8 cellular contexts compared by ENCODE assay signal in genomic region chr11:66289548-66290331, GRCh38. TPM values are rescaled to one million over a fixed set of nuclear protein-coding genes. Genes with fewer than 3 reads are reported as not detected.
A peak's percentile ranks its signal among the peaks of the same experiment; 100 is the strongest.
DNase-seq lines count a peak whose midpoint lies in the region; ATAC-seq, FAIRE-seq and TF ChIP-seq lines count a peak whose summit lies in the region.

No MANE protein-coding gene starts in this region.

- H3K56ac ChIP-seq in H1 (replicated peaks; ENCODE audit: insufficient read length, low read depth, low read length): no peak overlapping the region

- H2BK120ac ChIP-seq in H1 (replicated peaks; ENCODE audit: low read depth, low read length): no peak overlapping the region

- H2AK5ac ChIP-seq in H1 (ENCODE audit: low read depth, low read length): no peak overlapping the region

- CTCF ChIA-PET in H1 (lab: Charles Lee; ENCODE audit: partially characterized antibody): interaction anchor here (1.0 to 6.9 kb wide), 12 partner anchors 7 to 221 kb away, joined by 3 to 57 read pairs (median 6); partner anchors contain the start of genes CNIH2, RAB1B and RIN1

- FAIRE-seq in H1 (lab: Jason Lieb, UNC): no peak

- H3K27me3 Mint-ChIP-seq in activated CD4-positive, alpha-beta T cell treated with anti-CD3 and anti-CD28 coated beads, Interleukin-2, amount 10 ng/mL, durations not matched to agents 24 days and 14 days: peaks cover 32% of the 10 kb centered on the region

- H3K9me2 ChIP-seq in DOHH2 (replicated peaks; ENCODE audit: control insufficient read depth, low read length) (no peaks in the 10 kb centered on the region), Karpas-422 (replicated peaks; ENCODE audit: insufficient read depth, low read length) (no peaks in the 10 kb centered on the region)

- H3K36me3 ChIP-seq in DOHH2 (ENCODE audit: control insufficient read depth, low read length): peaks cover 7% of the 10 kb centered on the region
- 0 out of 2 replicates have a peak, but pooled peaks cover 4% of the 10 kb centered on the region for H3K36me3 ChIP-seq in Karpas-422 (ENCODE audit: insufficient read depth, low read length)
- no peaks in the 10 kb centered on the region for H3K36me3 ChIP-seq in H1 (ENCODE audit: control insufficient read depth in 2 of 4, insufficient read depth in 4 of 4, low read length in 3 of 4)
- H3K36me3 ChIP-seq in mucosa of rectum (ENCODE audit: control insufficient read depth in 2 of 2, insufficient read depth in 2 of 2, low read length in 2 of 2): peaks cover 5 to 6% of the 10 kb centered on the region in 2 donors

- H2BK12ac ChIP-seq in H1 (ENCODE audit: low read depth, low read length): no peak overlapping the region

- H3K9ac ChIP-seq in Karpas-422 (ENCODE audit: low read length) (peak overlapping the region; percentile 79), H1 (replicated peaks in 1 of 4; ENCODE audit: extremely low read depth in 1 of 4, low read depth in 3 of 4, low read length in 3 of 4) (peak overlapping the region in 3 of 4 experiments; percentile 39 to 60 (median 53); a peak in 5 of 7 replicates), mucosa of rectum (ENCODE audit: low read depth in 1 of 2, low read length in 2 of 2) (peak overlapping the region; percentile 84 to 85)

- H3K4me2 ChIP-seq in DOHH2 (ENCODE audit: low read length): peak overlapping the region; percentile 87
- peak overlapping the region; percentile 94 for H3K4me2 ChIP-seq in Karpas-422 (ENCODE audit: low read depth, low read length, poor library complexity, severe bottlenecking)
- peak overlapping the region; percentile 74 to 86 for H3K4me2 ChIP-seq in H1 (ENCODE audit: insufficient read depth in 1 of 2, low read depth in 2 of 2, low read length in 2 of 2)

- DNase-seq in Karpas-422: peak; percentile 89
- peak; percentile 95 for DNase-seq in activated CD4-positive, alpha-beta T cell treated with anti-CD3 and anti-CD28 coated beads, Interleukin-2, amount 10 ng/mL, durations not matched to agents 24 days and 14 days
- peak in 1 of 2 experiments; percentile 93 for DNase-seq in H1 (ENCODE audit: low read depth in 1 of 2, low spot score in 2 of 2)
- peak in 1 of 2 donors; percentile 57 for DNase-seq in stimulated activated effector memory CD8-positive, alpha-beta T cell treated with anti-CD3 and anti-CD28 coated beads, Interleukin-12 subunit alpha, Interleukin-12 subunit beta, amount 100 ng/mL, for 72 hours (ENCODE audit: low spot score in 2 of 2)
- DNase-seq in NK-92 treated with Interleukin-12 subunit alpha and Interleukin-12 subunit beta, amount 100 ng/mL, for 24 hours (lab: John Stamatoyannopoulos, UW): no peak

- H3K27me3 ChIP-seq in DOHH2 (ENCODE audit: control insufficient read depth, low read length): peaks cover 12% of the 10 kb centered on the region
- no peaks in the 10 kb centered on the region for H3K27me3 ChIP-seq in Karpas-422 (ENCODE audit: low read length)
- peaks cover 2 to 28% (median 18%) of the 10 kb centered on the region in 4 experiments for H3K27me3 ChIP-seq in H1 (replicated peaks in 1 of 4; ENCODE audit: control insufficient read depth in 3 of 4, extremely low read depth in 1 of 4, insufficient read depth in 3 of 4, low read length in 3 of 4)
- H3K27me3 ChIP-seq in mucosa of rectum (ENCODE audit: control insufficient read depth in 2 of 2, insufficient read depth in 2 of 2, low read length in 2 of 2): peaks cover 17 to 22% of the 10 kb centered on the region in 2 donors

- no peak overlapping the region; the same call in 1 of the 2 replicates for H2BK5ac ChIP-seq in H1 (ENCODE audit: low read depth, low read length)

- no peak overlapping the region for H3K23ac ChIP-seq in H1 (ENCODE audit: insufficient read length)

- H3K18ac ChIP-seq in H1 (ENCODE audit: extremely low read depth, low read length): no peak overlapping the region

- H3K23me2 ChIP-seq in H1 (ENCODE audit: low read depth, low read length): peaks cover 12% of the 10 kb centered on the region; the same call in 1 of the 2 replicates

- 0 out of 2 replicates have a peak overlapping the region, but pooled peaks have one; percentile 23 for H2BK15ac ChIP-seq in H1 (ENCODE audit: low read length)

- ATAC-seq in GM21576 (IDR thresholded peaks at IDR 0.05; ENCODE audit: unreplicated experiment): peak; percentile 26
- ATAC-seq in stimulated activated effector memory CD8-positive, alpha-beta T cell treated with anti-CD3 and anti-CD28 coated beads, Interleukin-12 subunit alpha, Interleukin-12 subunit beta, amount 100 ng/mL, for 72 hours: peak; percentile 79

- H2BK20ac ChIP-seq in H1 (ENCODE audit: low read length): no peak overlapping the region

- TF ChIP-seq CTCF in DOHH2 (IDR thresholded peaks at IDR 0.05; ENCODE audit: low read depth, low read length, poor library complexity, severe bottlenecking) (no peak), H1 (IDR thresholded peaks at IDR 0.05; ENCODE audit: control extremely low read depth in 1 of 3, insufficient read depth in 1 of 3, low read depth in 1 of 3, low read length in 3 of 3) (no peak; a peak in 1 of 4 replicates)

- H4K5ac ChIP-seq in H1 (ENCODE audit: insufficient read length, low read depth, low read length): peak overlapping the region; percentile 20

- WGBS in H1 (ENCODE audit: extremely low coverage in 1 of 2, insufficient coverage in 1 of 2, insufficient read length in 1 of 2, insufficient replicate concordance in 2 of 2, low coverage in 1 of 2, low lambda C conversion rate in 2 of 2, missing lambda C conversion rate in 1 of 2), 2 experiments: 19% methylated on average over 36 of the region's 36 CpGs; no CpG with 5 or more reads in 1 of the 2 experiments

- H3K14ac ChIP-seq in H1 (ENCODE audit: insufficient read length): no peak overlapping the region

- no peak overlapping the region for H4K91ac ChIP-seq in H1 (replicated peaks; ENCODE audit: insufficient read length, low read length)

- peak overlapping the region; percentile 87 for H4K8ac ChIP-seq in H1 (ENCODE audit: extremely low read depth, insufficient read depth, low read length)

- TF ChIP-seq POLR2A in H1 (IDR thresholded peaks at IDR 0.05; ENCODE audit: control extremely low read depth in 1 of 2, low read depth in 2 of 2, low read length in 2 of 2): no peak

- H3K4me1 Mint-ChIP-seq in activated CD4-positive, alpha-beta T cell treated with anti-CD3 and anti-CD28 coated beads, Interleukin-2, amount 10 ng/mL, durations not matched to agents 24 days and 14 days: peaks cover 32% of the 10 kb centered on the region
- H3K4me1 Mint-ChIP-seq in stimulated activated effector memory CD8-positive, alpha-beta T cell treated with anti-CD3 and anti-CD28 coated beads, Interleukin-12 subunit alpha, Interleukin-12 subunit beta, amount 100 ng/mL, for 72 hours: peaks cover 67% of the 10 kb centered on the region

- peak overlapping the region; percentile 96 for H3K27ac Mint-ChIP-seq in activated CD4-positive, alpha-beta T cell treated with anti-CD3 and anti-CD28 coated beads, Interleukin-2, amount 10 ng/mL, durations not matched to agents 24 days and 14 days
- peak overlapping the region; percentile 94 for H3K27ac Mint-ChIP-seq in stimulated activated effector memory CD8-positive, alpha-beta T cell treated with anti-CD3 and anti-CD28 coated beads, Interleukin-12 subunit alpha, Interleukin-12 subunit beta, amount 100 ng/mL, for 72 hours

- H2AFZ ChIP-seq in Karpas-422 (ENCODE audit: low read length) (0 out of 2 replicates have a peak overlapping the region, but pooled peaks have one; percentile 72), H1 (ENCODE audit: low read length) (peak overlapping the region; percentile 57; the same call in 1 of the 2 replicates)

- peaks cover 4% of the 10 kb centered on the region for H3K9me3 Mint-ChIP-seq in activated CD4-positive, alpha-beta T cell treated with anti-CD3 and anti-CD28 coated beads, Interleukin-2, amount 10 ng/mL, durations not matched to agents 24 days and 14 days
- no peaks in the 10 kb centered on the region for H3K9me3 Mint-ChIP-seq in stimulated activated effector memory CD8-positive, alpha-beta T cell treated with anti-CD3 and anti-CD28 coated beads, Interleukin-12 subunit alpha, Interleukin-12 subunit beta, amount 100 ng/mL, for 72 hours

- H3K36me3 Mint-ChIP-seq in activated CD4-positive, alpha-beta T cell treated with anti-CD3 and anti-CD28 coated beads, Interleukin-2, amount 10 ng/mL, durations not matched to agents 24 days and 14 days (ENCODE audit: low read depth): peaks cover 4% of the 10 kb centered on the region
- H3K36me3 Mint-ChIP-seq in stimulated activated effector memory CD8-positive, alpha-beta T cell treated with anti-CD3 and anti-CD28 coated beads, Interleukin-12 subunit alpha, Interleukin-12 subunit beta, amount 100 ng/mL, for 72 hours: peaks cover 32% of the 10 kb centered on the region

- no peak for TF ChIP-seq RAD21 in H1 (IDR thresholded peaks at IDR 0.05 in 1 of 2, conservative IDR thresholded peaks at IDR 0.05 in 1 of 2; ENCODE audit: low read depth in 2 of 2, low read length in 2 of 2)

- no peak overlapping the region for H3K4ac ChIP-seq in H1 (replicated peaks; ENCODE audit: insufficient read length, low read depth, low read length)

- H3K4me3 Mint-ChIP-seq in activated CD4-positive, alpha-beta T cell treated with anti-CD3 and anti-CD28 coated beads, Interleukin-2, amount 10 ng/mL, durations not matched to agents 24 days and 14 days: peak overlapping the region; percentile 84
- peak overlapping the region; percentile 88 for H3K4me3 Mint-ChIP-seq in stimulated activated effector memory CD8-positive, alpha-beta T cell treated with anti-CD3 and anti-CD28 coated beads, Interleukin-12 subunit alpha, Interleukin-12 subunit beta, amount 100 ng/mL, for 72 hours

- H3K4me1 ChIP-seq in DOHH2 (ENCODE audit: control insufficient read depth, low read length): peaks cover 21% of the 10 kb centered on the region
- H3K4me1 ChIP-seq in Karpas-422 (ENCODE audit: low read length): peaks cover 26% of the 10 kb centered on the region
- peaks cover 0 to 21% (median 6%) of the 10 kb centered on the region in 4 experiments; a peak in 5 of 7 replicates for H3K4me1 ChIP-seq in H1 (replicated peaks in 1 of 4; ENCODE audit: control insufficient read depth in 3 of 4, insufficient read depth in 4 of 4, low read length in 3 of 4)
- H3K4me1 ChIP-seq in mucosa of rectum (ENCODE audit: control insufficient read depth in 2 of 2, insufficient read depth in 2 of 2, low read length in 2 of 2): peaks cover 18 to 21% of the 10 kb centered on the region in 2 donors

- intact Hi-C loops in activated CD4-positive, alpha-beta T cell treated with anti-CD3 and anti-CD28 coated beads, Interleukin-2, amount 10 ng/mL, durations not matched to agents 24 days and 14 days (cut with micrococcal nuclease): loop anchor here (1.0 kb wide), 4 partner anchors 23 to 577 kb away; partner anchors contain the start of genes BRMS1 and KAT5

- POLR2A ChIA-PET in H1 (lab: Charles Lee; ENCODE audit: partially characterized antibody): interaction anchor here (1.2 to 4.5 kb wide), 14 partner anchors 8 to 399 kb away, joined by 3 to 29 read pairs (median 8); partner anchors contain the start of genes BRMS1, CCDC85B, CD248 and RAB1B

- no peak for TF ChIP-seq EP300 in H1 (IDR thresholded peaks at IDR 0.05; ENCODE audit: borderline replicate concordance in 1 of 2, low read depth in 2 of 2, low read length in 2 of 2)

- H3K9me3 ChIP-seq in DOHH2 (ENCODE audit: control insufficient read depth, insufficient read depth, low read length) (no peaks in the 10 kb centered on the region), Karpas-422 (ENCODE audit: low read length) (no peaks in the 10 kb centered on the region), H1 (ENCODE audit: insufficient read depth in 2 of 2, low read depth in 1 of 2, low read length in 1 of 2) (no peaks in the 10 kb centered on the region), mucosa of rectum (ENCODE audit: control insufficient read depth in 2 of 2, low read length in 2 of 2) (no peaks in the 10 kb centered on the region)

- H3K79me1 ChIP-seq in H1 (ENCODE audit: low read depth, low read length): peaks cover 6% of the 10 kb centered on the region

- no peaks in the 10 kb centered on the region for H4K20me1 ChIP-seq in DOHH2 (ENCODE audit: control insufficient read depth, insufficient read depth, low read depth, low read length)
- 0 out of 2 replicates have a peak, but pooled peaks cover 4% of the 10 kb centered on the region for H4K20me1 ChIP-seq in Karpas-422 (ENCODE audit: insufficient read depth, low read depth, low read length)
- peaks cover 7 to 9% of the 10 kb centered on the region in 2 experiments for H4K20me1 ChIP-seq in H1 (replicated peaks in 1 of 2; ENCODE audit: control insufficient read depth in 1 of 2, insufficient read depth in 2 of 2, low read length in 2 of 2)

- H3K79me2 ChIP-seq in DOHH2 (ENCODE audit: control insufficient read depth, low read length) (peaks cover 17% of the 10 kb centered on the region), Karpas-422 (ENCODE audit: low read length) (peaks cover 20% of the 10 kb centered on the region), H1 (ENCODE audit: control insufficient read depth in 1 of 2, insufficient read depth in 2 of 2, low read length in 2 of 2) (peaks cover 0 to 9% of the 10 kb centered on the region in 2 experiments; a peak in 1 of 4 replicates)

- H3K4me3 ChIP-seq in DOHH2 (ENCODE audit: low read length) (peak overlapping the region; percentile 95), Karpas-422 (ENCODE audit: low read length) (peak overlapping the region; percentile 80), H1 (ENCODE audit: extremely low read depth in 1 of 4, insufficient read depth in 2 of 4, low read depth in 3 of 4, low read length in 4 of 4) (peak overlapping the region; percentile 61 to 91 (median 78)), mucosa of rectum (ENCODE audit: low read length in 2 of 2) (peak overlapping the region; percentile 88 to 91)

- H3K27ac ChIP-seq in DOHH2 (ENCODE audit: low read depth, low read length) (peak overlapping the region; percentile 38; the same call in 1 of the 2 replicates), Karpas-422 (ENCODE audit: low read length) (no peak overlapping the region), H1 (ENCODE audit: low read depth, low read length) (peak overlapping the region; percentile 55; the same call in 1 of the 2 replicates), mucosa of rectum (ENCODE audit: low read depth in 2 of 2, low read length in 2 of 2) (peak overlapping the region; percentile 92 to 93)

- no peaks in the 10 kb centered on the region for H3F3A ChIP-seq in DOHH2 (ENCODE audit: control insufficient read depth, insufficient read depth)

RNA-seq across cellular contexts. Expression of gene YIF1A, which starts 0.8 kb away (rescaled TPM):
- total RNA-seq in Karpas-422 (2014; rRNA removed; shearing (Covaris generic); ENCODE audit: low replicate concordance): 145 and 154 TPM in 2 replicates
- 108 and 119 TPM in 2 replicates for total RNA-seq in activated CD4-positive, alpha-beta T cell treated with anti-CD3 and anti-CD28 coated beads, Interleukin-2, amount 10 ng/mL, durations not matched to agents 24 days and 14 days
- 70.1 and 75.9 TPM in 2 replicates for total RNA-seq in H1 (2021; fragmentation: NEBNext Ultra II Directional; extraction: Animal tissue kit (Norgen Biotek cat#: 25700))
- 178 and 248 TPM in 2 replicates for polyA plus RNA-seq in H1 (2011; rRNA removed)
- polyA plus RNA-seq in H1 (2011; cell fraction: cytosol; rRNA removed): 106 TPM
- polyA plus RNA-seq in H1 (2011; cell fraction: nucleus; rRNA removed): 184 TPM
- polyA plus RNA-seq in H1 (2012, experiment 1 of 2): 50.7 to 118 TPM (median 101 TPM) in 4 replicates
- 274 TPM for polyA plus RNA-seq in H1 (2012, experiment 2 of 2)
- polyA plus RNA-seq in H1 (2013, experiment 1 of 2): 179 TPM
- polyA plus RNA-seq in H1 (2013, experiment 2 of 2): 193 TPM
- polyA minus RNA-seq in H1 (2011; rRNA and poly(A)+ RNA removed): 96.9 and 101 TPM in 2 replicates
- 80.4 TPM for polyA minus RNA-seq in H1 (2011; cell fraction: cytosol; rRNA and poly(A)+ RNA removed)
- 42.2 TPM for polyA minus RNA-seq in H1 (2011; cell fraction: nucleus; rRNA and poly(A)+ RNA removed)

RNA-seq across cellular contexts. Expression of gene TMEM151A, which starts 2.0 kb away (rescaled TPM):
- total RNA-seq in Karpas-422 (2014; rRNA removed; shearing (Covaris generic); ENCODE audit: low replicate concordance): not detected in 2 replicates
- total RNA-seq in activated CD4-positive, alpha-beta T cell treated with anti-CD3 and anti-CD28 coated beads, Interleukin-2, amount 10 ng/mL, durations not matched to agents 24 days and 14 days: not detected in 2 replicates
- total RNA-seq in H1 (2021; fragmentation: NEBNext Ultra II Directional; extraction: Animal tissue kit (Norgen Biotek cat#: 25700)): 2.4 and 3.2 TPM in 2 replicates
- polyA plus RNA-seq in H1 (2011; rRNA removed): 3.2 and 4.5 TPM in 2 replicates
- polyA plus RNA-seq in H1 (2011; cell fraction: cytosol; rRNA removed): 2.2 TPM
- polyA plus RNA-seq in H1 (2011; cell fraction: nucleus; rRNA removed): 2.4 TPM
- polyA plus RNA-seq in H1 (2012, experiment 1 of 2): 0.87 to 2.5 TPM (median 2.1 TPM) in 4 replicates
- polyA plus RNA-seq in H1 (2012, experiment 2 of 2): 2.3 TPM
- polyA plus RNA-seq in H1 (2013, experiment 1 of 2): 3.7 TPM
- polyA plus RNA-seq in H1 (2013, experiment 2 of 2): 4.0 TPM
- 0.56 and 1.3 TPM in 2 replicates for polyA minus RNA-seq in H1 (2011; rRNA and poly(A)+ RNA removed)
- polyA minus RNA-seq in H1 (2011; cell fraction: cytosol; rRNA and poly(A)+ RNA removed): 1.8 TPM
- polyA minus RNA-seq in H1 (2011; cell fraction: nucleus; rRNA and poly(A)+ RNA removed): 2.8 TPM

RNA-seq across cellular contexts. Expression of gene CNIH2, which starts 11.8 kb away (rescaled TPM):
- 0.34 and 6.6 TPM in 2 replicates for total RNA-seq in Karpas-422 (2014; rRNA removed; shearing (Covaris generic); ENCODE audit: low replicate concordance)
- total RNA-seq in activated CD4-positive, alpha-beta T cell treated with anti-CD3 and anti-CD28 coated beads, Interleukin-2, amount 10 ng/mL, durations not matched to agents 24 days and 14 days: 1.0 and 2.7 TPM in 2 replicates
- total RNA-seq in H1 (2021; fragmentation: NEBNext Ultra II Directional; extraction: Animal tissue kit (Norgen Biotek cat#: 25700)): 15.8 and 17.0 TPM in 2 replicates
- 11.6 and 12.5 TPM in 2 replicates for polyA plus RNA-seq in H1 (2011; rRNA removed)
- 5.5 TPM for polyA plus RNA-seq in H1 (2011; cell fraction: cytosol; rRNA removed)
- polyA plus RNA-seq in H1 (2011; cell fraction: nucleus; rRNA removed): 13.1 TPM
- 11.7 to 18.1 TPM (median 16.2 TPM) in 4 replicates for polyA plus RNA-seq in H1 (2012, experiment 1 of 2)
- 12.4 TPM for polyA plus RNA-seq in H1 (2012, experiment 2 of 2)
- 12.7 TPM for polyA plus RNA-seq in H1 (2013, experiment 1 of 2)
- 13.4 TPM for polyA plus RNA-seq in H1 (2013, experiment 2 of 2)
- 8.5 and 9.1 TPM in 2 replicates for polyA minus RNA-seq in H1 (2011; rRNA and poly(A)+ RNA removed)
- polyA minus RNA-seq in H1 (2011; cell fraction: cytosol; rRNA and poly(A)+ RNA removed): 11.6 TPM
- polyA minus RNA-seq in H1 (2011; cell fraction: nucleus; rRNA and poly(A)+ RNA removed): 5.0 TPM

RNA-seq across cellular contexts. Expression of gene RAB1B, which starts 21.3 kb away (rescaled TPM):
- total RNA-seq in Karpas-422 (2014; rRNA removed; shearing (Covaris generic); ENCODE audit: low replicate concordance): 56.2 and 64.3 TPM in 2 replicates
- total RNA-seq in activated CD4-positive, alpha-beta T cell treated with anti-CD3 and anti-CD28 coated beads, Interleukin-2, amount 10 ng/mL, durations not matched to agents 24 days and 14 days: 117 and 123 TPM in 2 replicates
- 100 and 106 TPM in 2 replicates for total RNA-seq in H1 (2021; fragmentation: NEBNext Ultra II Directional; extraction: Animal tissue kit (Norgen Biotek cat#: 25700))
- 217 and 306 TPM in 2 replicates for polyA plus RNA-seq in H1 (2011; rRNA removed)
- polyA plus RNA-seq in H1 (2011; cell fraction: cytosol; rRNA removed): 154 TPM
- 150 TPM for polyA plus RNA-seq in H1 (2011; cell fraction: nucleus; rRNA removed)
- polyA plus RNA-seq in H1 (2012, experiment 1 of 2): 83.5 to 116 TPM (median 115 TPM) in 4 replicates
- 130 TPM for polyA plus RNA-seq in H1 (2012, experiment 2 of 2)
- 89.8 TPM for polyA plus RNA-seq in H1 (2013, experiment 1 of 2)
- polyA plus RNA-seq in H1 (2013, experiment 2 of 2): 91.6 TPM
- 110 and 111 TPM in 2 replicates for polyA minus RNA-seq in H1 (2011; rRNA and poly(A)+ RNA removed)
- 81.3 TPM for polyA minus RNA-seq in H1 (2011; cell fraction: cytosol; rRNA and poly(A)+ RNA removed)
- 39.8 TPM for polyA minus RNA-seq in H1 (2011; cell fraction: nucleus; rRNA and poly(A)+ RNA removed)

RNA-seq across cellular contexts. Expression of gene CD248, which starts 27.1 kb away (rescaled TPM):
- not detected in 2 replicates for total RNA-seq in Karpas-422 (2014; rRNA removed; shearing (Covaris generic); ENCODE audit: low replicate concordance)
- not detected in 2 replicates for total RNA-seq in activated CD4-positive, alpha-beta T cell treated with anti-CD3 and anti-CD28 coated beads, Interleukin-2, amount 10 ng/mL, durations not matched to agents 24 days and 14 days
- total RNA-seq in H1 (2021; fragmentation: NEBNext Ultra II Directional; extraction: Animal tissue kit (Norgen Biotek cat#: 25700)): 3.7 and 3.9 TPM in 2 replicates
- polyA plus RNA-seq in H1 (2011; rRNA removed): 2.7 and 4.6 TPM in 2 replicates
- polyA plus RNA-seq in H1 (2011; cell fraction: cytosol; rRNA removed): 0.84 TPM
- polyA plus RNA-seq in H1 (2011; cell fraction: nucleus; rRNA removed): 3.0 TPM
- 1.9 to 3.4 TPM (median 2.7 TPM) in 4 replicates for polyA plus RNA-seq in H1 (2012, experiment 1 of 2)
- polyA plus RNA-seq in H1 (2012, experiment 2 of 2): 2.8 TPM
- 11.9 TPM for polyA plus RNA-seq in H1 (2013, experiment 1 of 2)
- 11.8 TPM for polyA plus RNA-seq in H1 (2013, experiment 2 of 2)
- polyA minus RNA-seq in H1 (2011; rRNA and poly(A)+ RNA removed): 0.61 and 0.95 TPM in 2 replicates
- polyA minus RNA-seq in H1 (2011; cell fraction: cytosol; rRNA and poly(A)+ RNA removed): 1.5 TPM
- polyA minus RNA-seq in H1 (2011; cell fraction: nucleus; rRNA and poly(A)+ RNA removed): 1.5 TPM
